1 cellular context compared by ENCODE assay signal in genomic region chr20:48767269-48767960, GRCh38.
TF ChIP-seq lines count a peak whose summit lies in the region.

No MANE protein-coding gene starts in this region.

TF ChIP-seq in SK-N-SH treated with all-trans-retinoic acid at 6 μM for 48 hours, 23 proteins besides CTCF, POLR2A, EP300 and RAD21 (continued from another document):
- TF ChIP-seq PPARA (CRISPR knock-in tag; IDR thresholded peaks at IDR 0.05; ENCODE audit: borderline replicate concordance) (no peak), TOX (CRISPR knock-in tag; IDR thresholded peaks at IDR 0.05; ENCODE audit: borderline replicate concordance) (no peak)
- TF ChIP-seq, protein P1, sequence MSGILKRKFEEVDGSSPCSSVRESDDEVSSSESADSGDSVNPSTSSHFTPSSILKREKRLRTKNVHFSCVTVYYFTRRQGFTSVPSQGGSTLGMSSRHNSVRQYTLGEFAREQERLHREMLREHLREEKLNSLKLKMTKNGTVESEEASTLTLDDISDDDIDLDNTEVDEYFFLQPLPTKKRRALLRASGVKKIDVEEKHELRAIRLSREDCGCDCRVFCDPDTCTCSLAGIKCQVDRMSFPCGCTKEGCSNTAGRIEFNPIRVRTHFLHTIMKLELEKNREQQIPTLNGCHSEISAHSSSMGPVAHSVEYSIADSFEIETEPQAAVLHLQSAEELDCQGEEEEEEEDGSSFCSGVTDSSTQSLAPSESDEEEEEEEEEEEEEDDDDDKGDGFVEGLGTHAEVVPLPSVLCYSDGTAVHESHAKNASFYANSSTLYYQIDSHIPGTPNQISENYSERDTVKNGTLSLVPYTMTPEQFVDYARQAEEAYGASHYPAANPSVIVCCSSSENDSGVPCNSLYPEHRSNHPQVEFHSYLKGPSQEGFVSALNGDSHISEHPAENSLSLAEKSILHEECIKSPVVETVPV (CRISPR knock-in tag; IDR thresholded peaks at IDR 0.05), result no peak
